ENCODE assay signal across 8 cellular contexts in genomic region chr6:166894614-166895013, GRCh38.
DNase-seq lines count a peak whose midpoint lies in the region; ATAC-seq and TF ChIP-seq lines count a peak whose summit lies in the region.
"Not testable (repeated sequence)": the region's sequence is repeated elsewhere in the genome, so short reads cannot be mapped to it uniquely, and the experiment has no call there.

No MANE protein-coding gene starts in this region.

- H3F3A ChIP-seq in PC-9 (ENCODE audit: insufficient read depth, low read depth) = peaks cover 11% of the 10 kb centered on the region

- H2BK120ac ChIP-seq in trophoblast cell (ENCODE audit: insufficient read depth, low read length, poor library complexity) = not testable (repeated sequence)

- H3K4ac ChIP-seq in trophoblast cell (ENCODE audit: low read depth, low read length) = not testable (repeated sequence)

- CTCF ChIA-PET in PC-9 (lab: Charles Lee) = not testable (repeated sequence)

- not testable (repeated sequence) for H4K91ac ChIP-seq in trophoblast cell (ENCODE audit: low read depth, low read length)

- TF ChIP-seq POLR2A in stomach (IDR thresholded peaks at IDR 0.05) = not testable (repeated sequence)

- not testable (repeated sequence) for H3K9me2 ChIP-seq in PC-9 (ENCODE audit: insufficient read depth)

- POLR2A ChIA-PET in PC-9 (lab: Charles Lee; ENCODE audit: unreplicated experiment) = not testable (repeated sequence)

- not testable (repeated sequence) for H3K23ac ChIP-seq in trophoblast cell (ENCODE audit: low read length)

- H3K9ac ChIP-seq in trophoblast cell (ENCODE audit: low read length) = not testable (repeated sequence)

- not testable (repeated sequence) for H3K9me3 ChIP-seq in PC-9 (ENCODE audit: insufficient read depth, low read depth); trophoblast cell (ENCODE audit: insufficient read depth, low read depth, low read length); stomach

- H3K36me3 Mint-ChIP-seq in activated T-helper 17 cell treated with anti-CD3 and anti-CD28 coated beads, Interleukin-2, amount 50 U/mL, for 72 hours (ENCODE audit: low read depth) = not testable (repeated sequence)

- DNase-seq in ELF-1 (ENCODE audit: low read depth, low spot score) (peak; percentile 80), LNCaP clone FGC (ENCODE audit: low read depth) (peak; percentile 63), PC-9 (peak; percentile 66 to 83), epithelial cell of esophagus (ENCODE audit: low read depth) (peak; percentile 32), trophoblast cell (peak; percentile 54 to 87), stomach (peak; percentile 79)

- not testable (repeated sequence) for H3K4me1 Mint-ChIP-seq in activated T-helper 17 cell treated with anti-CD3 and anti-CD28 coated beads, Interleukin-2, amount 50 U/mL, for 72 hours

- H2AK5ac ChIP-seq in trophoblast cell (ENCODE audit: low read length) = not testable (repeated sequence)

- not testable (repeated sequence) for H2AFZ ChIP-seq in PC-9; trophoblast cell (ENCODE audit: insufficient read depth, low read length, poor library complexity)

- not testable (repeated sequence) for H3K27me3 ChIP-seq in PC-9 (ENCODE audit: insufficient read depth, low read depth); trophoblast cell (ENCODE audit: insufficient read depth, low read length); stomach

- intact Hi-C loops in PC-9 (cut with micrococcal nuclease; ENCODE audit: unreplicated experiment) = loop anchor here (1.0 to 2.0 kb wide), 2 partner anchors 16 to 46 kb away; no protein-coding TSS in a partner anchor
- intact Hi-C loops in stomach (cut with DNase I; ENCODE audit: low total_unique reads) = not testable (repeated sequence)

- not testable (repeated sequence) for H3K14ac ChIP-seq in trophoblast cell (ENCODE audit: low read length)

- H2BK5ac ChIP-seq in trophoblast cell (ENCODE audit: low read depth, low read length, poor library complexity) = not testable (repeated sequence)

- H2BK12ac ChIP-seq in trophoblast cell (ENCODE audit: low read length) = not testable (repeated sequence)

- H3K4me3 ChIP-seq in LNCaP clone FGC (ENCODE audit: low read depth, low read length); PC-9; epithelial cell of esophagus (ENCODE audit: low read length); trophoblast cell (ENCODE audit: low read depth, low read length); stomach: not testable (repeated sequence)

- peak overlapping the region; percentile 78 for H3K27ac ChIP-seq in C4-2B
- peak overlapping the region; percentile 46 for H3K27ac ChIP-seq in PC-9
- peak overlapping the region; percentile 69 for H3K27ac ChIP-seq in trophoblast cell (ENCODE audit: low read depth, low read length)
- peak overlapping the region in 4 of 5 donors; percentile 38 to 67 (median 54) for H3K27ac ChIP-seq in stomach

- peaks cover 23% of the 10 kb centered on the region for H3K4me1 ChIP-seq in PC-9 (replicated peaks; ENCODE audit: insufficient read depth)
- H3K4me1 ChIP-seq in trophoblast cell (ENCODE audit: control insufficient read depth in 1 of 2, insufficient read depth in 2 of 2, low read length in 2 of 2) = peaks cover 0 to 10% of the 10 kb centered on the region in 2 experiments
- H3K4me1 ChIP-seq in stomach = not testable (repeated sequence)

- not testable (repeated sequence) for H3K27me3 Mint-ChIP-seq in activated T-helper 17 cell treated with anti-CD3 and anti-CD28 coated beads, Interleukin-2, amount 50 U/mL, for 72 hours

- TF ChIP-seq EP300 in stomach (IDR thresholded peaks at IDR 0.05) = not testable (repeated sequence)

- H4K8ac ChIP-seq in trophoblast cell (ENCODE audit: low read depth, low read length) = not testable (repeated sequence)

- not testable (repeated sequence) for H4K12ac ChIP-seq in trophoblast cell (ENCODE audit: low read depth, low read length)

- not testable (repeated sequence) for TF ChIP-seq CTCF in C4-2B (conservative IDR thresholded peaks at IDR 0.05); LNCaP clone FGC (IDR thresholded peaks at IDR 0.05; ENCODE audit: control insufficient read depth, extremely low read depth, insufficient read depth); PC-9 (conservative IDR thresholded peaks at IDR 0.05); epithelial cell of esophagus (IDR thresholded peaks at IDR 0.05; ENCODE audit: insufficient read depth, low read depth, low read length, missing control alignments); stomach (IDR thresholded peaks at IDR 0.05)

- ATAC-seq in activated T-helper 17 cell treated with anti-CD3 and anti-CD28 coated beads, Interleukin-2, amount 50 U/mL, for 72 hours (replicated peaks) = not testable (repeated sequence)

- not testable (repeated sequence) for H3K9me3 Mint-ChIP-seq in activated T-helper 17 cell treated with anti-CD3 and anti-CD28 coated beads, Interleukin-2, amount 50 U/mL, for 72 hours

- peak overlapping the region; percentile 48 for H3K27ac Mint-ChIP-seq in activated T-helper 17 cell treated with anti-CD3 and anti-CD28 coated beads, Interleukin-2, amount 50 U/mL, for 72 hours

- H3K79me1 ChIP-seq in trophoblast cell (ENCODE audit: low read length) = not testable (repeated sequence)

- whole genome bisulfite sequencing in trophoblast cell (ENCODE audit: extremely low coverage, insufficient coverage, insufficient read length) = no CpG with 5 or more reads among the region's 7 CpGs
- WGBS in stomach, 5 donors = 35 to 68% (median 46%) methylated on average over 7 of the region's 7 CpGs

- H3K4me2 ChIP-seq in PC-9 = peak overlapping the region; percentile 60
- H3K4me2 ChIP-seq in trophoblast cell (ENCODE audit: low read length) = not testable (repeated sequence)

- not testable (repeated sequence) for H3K4me3 Mint-ChIP-seq in activated T-helper 17 cell treated with anti-CD3 and anti-CD28 coated beads, Interleukin-2, amount 50 U/mL, for 72 hours

- BruUV-seq in PC-9 (replicated peaks; lab: Mats Ljungman, UMichigan) = not testable (repeated sequence)

- not testable (repeated sequence) for H4K20me1 ChIP-seq in PC-9 (ENCODE audit: insufficient read depth)

- not testable (repeated sequence) for H3K79me2 ChIP-seq in PC-9 (ENCODE audit: low read depth); trophoblast cell (ENCODE audit: control insufficient read depth, insufficient read depth, low read length, poor library complexity)

- not testable (repeated sequence) for H3K18ac ChIP-seq in trophoblast cell (ENCODE audit: low read length)

- H3K36me3 ChIP-seq in PC-9 (ENCODE audit: low read depth); trophoblast cell (ENCODE audit: control insufficient read depth in 1 of 2, insufficient read depth in 2 of 2, low read length in 2 of 2); stomach: not testable (repeated sequence)
